9 cellular contexts compared by ENCODE assay signal in genomic region chr13:99150575-99151370, GRCh38. TPM values are rescaled to one million over a fixed set of nuclear protein-coding genes. Genes with fewer than 3 reads are reported as not detected.
DNase-seq lines count a peak whose midpoint lies in the region; ATAC-seq and TF ChIP-seq lines count a peak whose summit lies in the region.
"Had no signal": no experiment of that assay in that cellular context is flagged by ENCODE, and none has a peak within 500 bp of the region (broad histone marks: within the 10 kb centered on the region; RNA-seq: fewer than 3 reads in every experiment).

No MANE protein-coding gene starts in this region.

- no peaks in the 10 kb centered on the region for H3K9me2 ChIP-seq in PC-3 (replicated peaks; ENCODE audit: low read length)

- H3K4me1 ChIP-seq in PC-3 (ENCODE audit: insufficient read depth, low read length): peaks cover 29% of the 10 kb centered on the region
- peaks cover 8 to 48% (median 18%) of the 10 kb centered on the region in 3 donors for H3K4me1 ChIP-seq in esophagus squamous epithelium
- peaks cover 18% of the 10 kb centered on the region for H3K4me1 ChIP-seq in skeletal muscle satellite cell (ENCODE audit: control insufficient read depth, insufficient read depth, low read length)

- H3F3A ChIP-seq in PC-3 (ENCODE audit: low read length, unreplicated experiment): no peaks in the 10 kb centered on the region

- H3K36me3 ChIP-seq in PC-3 (ENCODE audit: low read depth, low read length) (no peaks in the 10 kb centered on the region), esophagus squamous epithelium (no peaks in the 10 kb centered on the region), skeletal muscle satellite cell (ENCODE audit: insufficient read depth, low read length) (no peaks in the 10 kb centered on the region)

- no peaks in the 10 kb centered on the region for H4K20me1 ChIP-seq in PC-3 (ENCODE audit: low read length)

- POLR2A ChIA-PET in PC-3 (lab: Charles Lee; ENCODE audit: unreplicated experiment): interaction anchor here (0.6 kb wide), 2 partner anchors 67 to 322 kb away, joined by 3 read pairs; no protein-coding TSS in a partner anchor

- H3K9me3 ChIP-seq in PC-3 (ENCODE audit: low read length): no peaks in the 10 kb centered on the region
- H3K9me3 ChIP-seq in esophagus squamous epithelium: no peaks in the 10 kb centered on the region
- H3K9me3 ChIP-seq in skeletal muscle satellite cell (replicated peaks; ENCODE audit: low read length): no peaks in the 10 kb centered on the region

- peak overlapping the region; percentile 64 for H3K4me2 ChIP-seq in PC-3 (ENCODE audit: low read length)
- peak overlapping the region; percentile 59 for H3K4me2 ChIP-seq in skeletal muscle satellite cell (ENCODE audit: low read length)

- peak; percentile 76 for ATAC-seq in PC-3
- no peak for ATAC-seq in HG03196 (IDR thresholded peaks at IDR 0.05; ENCODE audit: unreplicated experiment)
- ATAC-seq in GM18502 (IDR thresholded peaks at IDR 0.05; ENCODE audit: poor library complexity, unreplicated experiment): no peak

- H3K79me2 ChIP-seq in PC-3 (ENCODE audit: low read length): no peaks in the 10 kb centered on the region

- no peak overlapping the region for H3K9ac ChIP-seq in PC-3 (ENCODE audit: low read length)
- H3K9ac ChIP-seq in skeletal muscle satellite cell (ENCODE audit: low read depth, low read length): no peak overlapping the region

- TF ChIP-seq POLR2A in esophagus squamous epithelium (IDR thresholded peaks at IDR 0.05): no peak

- peak overlapping the region; percentile 72 for H3K27ac ChIP-seq in PC-3 (ENCODE audit: low read length)
- peak overlapping the region; percentile 50 to 81 (median 66) for H3K27ac ChIP-seq in esophagus squamous epithelium

- WGBS in esophagus squamous epithelium, 2 donors: 36 to 61% methylated on average over 7 of the region's 7 CpGs

- H3K4me3 ChIP-seq in PC-3 (ENCODE audit: low read length) (0 out of 2 replicates have a peak overlapping the region, but pooled peaks have one; percentile 4), esophagus squamous epithelium (no peak overlapping the region), skeletal muscle satellite cell (ENCODE audit: low read length) (no peak overlapping the region)

- TF ChIP-seq CTCF in PC-3 (conservative IDR thresholded peaks at IDR 0.05; ENCODE audit: low read depth, low read length) (no peak), esophagus squamous epithelium (IDR thresholded peaks at IDR 0.05) (no peak)

- CTCF ChIA-PET in PC-3 (lab: Charles Lee): interaction anchor here (0.6 kb wide), 1 partner anchor 26 kb away, joined by 3 read pairs; no protein-coding TSS in a partner anchor

- intact Hi-C loops in PC-3 (cut with micrococcal nuclease) (no loop called here), esophagus squamous epithelium (cut with DNase I) (no loop called here)

- H3K27me3 ChIP-seq in PC-3 (ENCODE audit: low read length): no peaks in the 10 kb centered on the region
- no peaks in the 10 kb centered on the region for H3K27me3 ChIP-seq in esophagus squamous epithelium
- H3K27me3 ChIP-seq in skeletal muscle satellite cell (ENCODE audit: control insufficient read depth, insufficient read depth, low read length): no peaks in the 10 kb centered on the region

- DNase-seq in NCI-H526 (lab: John Stamatoyannopoulos, UW) (peak; percentile 53 to 54), NCI-H526 treated with DMSO at 0.1 percent for 48 hours (lab: John Stamatoyannopoulos, UW) (no peak), PC-3 (peak; percentile 89), esophagus squamous epithelium (lab: John Stamatoyannopoulos, UW) (no peak), SW480 (ENCODE audit: low spot score) (no peak)
- DNase-seq: NCI-H2227 treated with DMSO at 0.1 percent for 48 hours had no signal

- no peak overlapping the region for H2AFZ ChIP-seq in PC-3 (ENCODE audit: low read length)

- no TSS peak for BruUV-seq in PC-3 (replicated peaks; lab: Mats Ljungman, UMichigan)

RNA-seq across cellular contexts. Expression of gene UBAC2, which starts 49.9 kb away (rescaled TPM):
- total RNA-seq in PC-3 (2014; rRNA removed) (34.5 and 37.1 TPM in 2 replicates), esophagus squamous epithelium (10 to 100 TPM; 60.8 to 84.6 (median 75.0) TPM)
- total RNA-seq in skeletal muscle satellite cell (2012; rRNA removed): 26.0 and 26.6 TPM in 2 replicates

Comparison
In these comparisons a context has a peak if more than half of its experiments do, and no peak if none do; other contexts are left out.
1. DNase-seq: peak in NCI-H526 (2 of 2) and PC-3 (single experiment); none in NCI-H526 treated with DMSO at 0.1 percent for 48 hours (single experiment), esophagus squamous epithelium (single experiment) and SW480 (single experiment).